29 cellular contexts compared by ENCODE assay signal in the genomic region with DNA sequence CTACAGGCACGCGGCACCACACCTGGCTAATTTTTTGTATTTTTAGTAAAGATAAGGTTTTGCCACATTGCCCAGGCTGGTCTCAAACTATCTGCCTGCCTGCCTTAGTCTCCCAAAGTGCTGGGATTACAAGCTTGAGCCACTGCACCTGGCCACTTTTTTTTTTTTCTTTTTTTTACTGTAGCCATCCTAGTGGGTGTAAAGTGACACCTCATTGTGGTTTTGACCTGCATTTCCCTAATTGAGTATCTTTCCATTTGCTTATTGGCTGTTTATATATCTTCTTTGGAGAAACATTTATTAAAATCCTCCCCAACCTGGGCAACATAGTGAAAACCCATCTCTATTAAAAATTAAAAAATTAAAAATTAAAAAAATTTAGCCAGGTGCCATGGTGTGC.
"Had no signal": no experiment of that assay in that cellular context is flagged by ENCODE, and none has a peak within 500 bp of the region (broad histone marks: within the 10 kb centered on the region; RNA-seq: fewer than 3 reads in every experiment).

No MANE protein-coding gene starts in this region.

- H3K27ac ChIP-seq: brain microvascular endothelial cell, gastroesophageal sphincter, ovary, skin epidermis had no signal

- H3K4me3 ChIP-seq: gastroesophageal sphincter, ovary, skin epidermis, tibial nerve had no signal

- H3K36me3 ChIP-seq: brain microvascular endothelial cell, gastroesophageal sphincter, ovary, tibial nerve had no signal

- H3K4me3 Mint-ChIP-seq: activated B cell treated with CpG ODN at 0.5 μM for 24 hours; activated naive CD4-positive, alpha-beta T cell treated with anti-CD3 and anti-CD28 coated beads for 36 hours; activated naive CD8-positive, alpha-beta T cell treated with anti-CD3 and anti-CD28 coated beads, Interleukin-2, amount 10 ng/mL, durations not matched to agents 7 days and 5 days; activated T-cell treated with anti-CD3 and anti-CD28 coated beads, Interleukin-2, amount 50 U/mL, for 4 hours; effector memory CD8-positive, alpha-beta T cell; naive B cell; stimulated activated effector memory CD8-positive, alpha-beta T cell treated with anti-CD3 and anti-CD28 coated beads, Interleukin-12 subunit alpha, Interleukin-12 subunit beta, amount 100 ng/mL, for 72 hours; T-helper 2 cell treated with Interferon-gamma antibody and Interleukin-4, amounts not matched to agents 5 μg/mL and 100 μg/mL, for 36 hours had no signal

- ATAC-seq: activated T-cell treated with anti-CD3 and anti-CD28 coated beads, Interleukin-2, amount 50 U/mL, for 4 hours; effector memory CD8-positive, alpha-beta T cell; gastroesophageal sphincter; left cardiac atrium; left ventricle myocardium superior; sciatic nerve; stimulated activated effector memory CD8-positive, alpha-beta T cell treated with anti-CD3 and anti-CD28 coated beads, Interleukin-12 subunit alpha, Interleukin-12 subunit beta, amount 100 ng/mL, for 72 hours had no signal

- H3K36me3 Mint-ChIP-seq: naive B cell; stimulated activated effector memory CD8-positive, alpha-beta T cell treated with anti-CD3 and anti-CD28 coated beads, Interleukin-12 subunit alpha, Interleukin-12 subunit beta, amount 100 ng/mL, for 72 hours had no signal

- H3K27me3 Mint-ChIP-seq: activated B cell treated with CpG ODN at 0.5 μM for 24 hours; activated naive CD8-positive, alpha-beta T cell treated with anti-CD3 and anti-CD28 coated beads, Interleukin-2, amount 10 ng/mL, durations not matched to agents 7 days and 5 days; effector memory CD8-positive, alpha-beta T cell; naive B cell; progenitor cell of endocrine pancreas had no signal

- FAIRE-seq: astrocyte, endothelial cell of umbilical vein, keratinocyte had no signal

- H3K27ac Mint-ChIP-seq: activated naive CD8-positive, alpha-beta T cell treated with anti-CD3 and anti-CD28 coated beads, Interleukin-2, amount 10 ng/mL, durations not matched to agents 7 days and 5 days; progenitor cell of endocrine pancreas; stimulated activated effector memory CD8-positive, alpha-beta T cell treated with anti-CD3 and anti-CD28 coated beads, Interleukin-12 subunit alpha, Interleukin-12 subunit beta, amount 100 ng/mL, for 72 hours; T-helper 2 cell treated with Interferon-gamma antibody and Interleukin-4, amounts not matched to agents 5 μg/mL and 100 μg/mL, for 36 hours had no signal

- H3K9me3 Mint-ChIP-seq: activated B cell treated with CpG ODN at 0.5 μM for 24 hours; activated naive CD4-positive, alpha-beta T cell treated with anti-CD3 and anti-CD28 coated beads for 36 hours; activated naive CD8-positive, alpha-beta T cell treated with anti-CD3 and anti-CD28 coated beads, Interleukin-2, amount 10 ng/mL, durations not matched to agents 7 days and 5 days; activated T-cell treated with anti-CD3 and anti-CD28 coated beads, Interleukin-2, amount 50 U/mL, for 4 hours; effector memory CD8-positive, alpha-beta T cell; naive B cell; stimulated activated effector memory CD8-positive, alpha-beta T cell treated with anti-CD3 and anti-CD28 coated beads, Interleukin-12 subunit alpha, Interleukin-12 subunit beta, amount 100 ng/mL, for 72 hours; T-helper 2 cell treated with Interferon-gamma antibody and Interleukin-4, amounts not matched to agents 5 μg/mL and 100 μg/mL, for 36 hours had no signal

- DNase-seq: activated B cell treated with CpG ODN at 0.5 μM for 24 hours; activated CD4-positive, alpha-beta T cell treated with anti-CD3 and anti-CD28 coated beads, Interleukin-2, amount 50 U/mL, for 4 hours; activated CD8-positive, alpha-beta memory T cell treated with anti-CD3 and anti-CD28 coated beads, Interleukin-2, amount 50 U/mL, for 4 hours; activated effector memory CD4-positive, alpha-beta T cell treated with Interleukin-2 at 50 U/mL for 16 hours; activated naive CD4-positive, alpha-beta T cell treated with anti-CD3 and anti-CD28 coated beads for 36 hours; activated naive CD8-positive, alpha-beta T cell treated with anti-CD3 and anti-CD28 coated beads, Interleukin-2, amount 10 ng/mL, durations not matched to agents 7 days and 5 days; activated T-cell treated with anti-CD3 and anti-CD28 coated beads, Interleukin-2, amount 50 U/mL, for 4 hours; amniotic stem cell; brain microvascular endothelial cell; cortex of kidney; effector memory CD8-positive, alpha-beta T cell; hippocampal formation; left cardiac atrium; left ventricle myocardium superior; naive B cell; ovary; stimulated activated CD4-positive, alpha-beta T cell treated with anti-CD3 and anti-CD28 coated beads, Interleukin-12 subunit alpha, Interleukin-12 subunit beta, amount 100 ng/mL, for 4 hours; stimulated activated CD4-positive, alpha-beta T cell treated with anti-CD3 and anti-CD28 coated beads, Interleukin-4, amount 100 ng/mL, for 24 hours; T-helper 1 cell had no signal

- H3K27me3 ChIP-seq: brain microvascular endothelial cell, gastroesophageal sphincter, ovary, tibial nerve had no signal

- H3K9me3 ChIP-seq: gastroesophageal sphincter, ovary, tibial nerve had no signal
